In genomic region chr3:109356442-109357155, GRCh38 we compare ENCODE assay signal across 14 cellular contexts. TPM values are rescaled to one million over a fixed set of nuclear protein-coding genes. Genes with fewer than 3 reads are reported as not detected.
A peak's percentile ranks its signal among the peaks of the same experiment; 100 is the strongest.
DNase-seq lines count a peak whose midpoint lies in the region; ATAC-seq and TF ChIP-seq lines count a peak whose summit lies in the region.
"Had no signal": no experiment of that assay in that cellular context is flagged by ENCODE, and none has a peak within 500 bp of the region (broad histone marks: within the 10 kb centered on the region; RNA-seq: fewer than 3 reads in every experiment).

No MANE protein-coding gene starts in this region.

- H3K4me3 ChIP-seq in HUES64 (ENCODE audit: low read length) (peak overlapping the region; percentile 36), endodermal cell (ENCODE audit: low read length) (no peak overlapping the region)
- H3K4me3 ChIP-seq: Peyer's patch had no signal

- H3K36me3 ChIP-seq in HUES64 (ENCODE audit: insufficient read depth, low read length) (peaks cover 19% of the 10 kb centered on the region; the same call in 1 of the 2 replicates), endodermal cell (ENCODE audit: control insufficient read depth, insufficient read depth, low read length) (no peaks in the 10 kb centered on the region)
- H3K36me3 ChIP-seq: Peyer's patch had no signal

- H3K27me3 ChIP-seq in HUES64 (ENCODE audit: insufficient read depth, low read length): no peaks in the 10 kb centered on the region
- no peaks in the 10 kb centered on the region for H3K27me3 ChIP-seq in endodermal cell (ENCODE audit: control insufficient read depth, insufficient read depth, low read length, poor library complexity, severe bottlenecking)
- H3K27me3 ChIP-seq: Peyer's patch had no signal

- H3K4me1 Mint-ChIP-seq in endodermal cell (peaks cover 22% of the 10 kb centered on the region), osteocyte (ENCODE audit: unreplicated experiment) (no peaks in the 10 kb centered on the region)
- H3K4me1 Mint-ChIP-seq in activated naive CD8-positive, alpha-beta T cell treated with anti-CD3 and anti-CD28 coated beads, Interleukin-2, amount 50 U/mL, for 24 hours: no peaks in the 10 kb centered on the region

- H3K9me3 Mint-ChIP-seq in endodermal cell (no peaks in the 10 kb centered on the region), osteocyte (ENCODE audit: unreplicated experiment) (no peaks in the 10 kb centered on the region)
- no peaks in the 10 kb centered on the region for H3K9me3 Mint-ChIP-seq in activated naive CD8-positive, alpha-beta T cell treated with anti-CD3 and anti-CD28 coated beads, Interleukin-2, amount 50 U/mL, for 24 hours
- H3K9me3 Mint-ChIP-seq: CD8-positive, alpha-beta T cell had no signal

- peak; percentile 58 for DNase-seq in endodermal cell
- peak; percentile 23 for DNase-seq in left kidney (ENCODE audit: low read depth, low spot score)
- DNase-seq in osteocyte (ENCODE audit: extremely low spot score, unreplicated experiment): peak; percentile 13
- no peak for DNase-seq in activated naive CD8-positive, alpha-beta T cell treated with anti-CD3 and anti-CD28 coated beads, Interleukin-2, amount 50 U/mL, for 24 hours
- DNase-seq in NCI-H1694 (lab: John Stamatoyannopoulos, UW): no peak
- no peak for DNase-seq in effector CD4-positive, alpha-beta T cell
- DNase-seq: CD8-positive, alpha-beta T cell; HCEC 1CT; NCI-H1436 treated with DMSO at 0.1 percent for 48 hours; NCI-H226; Peyer's patch; SHP77 treated with DMSO at 0.1 percent for 48 hours had no signal

- H3K36me3 Mint-ChIP-seq in endodermal cell (ENCODE audit: low read depth): no peaks in the 10 kb centered on the region
- H3K36me3 Mint-ChIP-seq in osteocyte (ENCODE audit: unreplicated experiment): no peaks in the 10 kb centered on the region
- no peaks in the 10 kb centered on the region for H3K36me3 Mint-ChIP-seq in activated naive CD8-positive, alpha-beta T cell treated with anti-CD3 and anti-CD28 coated beads, Interleukin-2, amount 50 U/mL, for 24 hours (ENCODE audit: low read depth)
- H3K36me3 Mint-ChIP-seq: CD8-positive, alpha-beta T cell had no signal

- H3K4me1 ChIP-seq in HUES64 (ENCODE audit: insufficient read depth, low read length) (peaks cover 45% of the 10 kb centered on the region), endodermal cell (ENCODE audit: control insufficient read depth, insufficient read depth, low read length) (peaks cover 4% of the 10 kb centered on the region)
- H3K4me1 ChIP-seq: Peyer's patch had no signal

- no peak for ATAC-seq in activated naive CD8-positive, alpha-beta T cell treated with anti-CD3 and anti-CD28 coated beads, Interleukin-2, amount 50 U/mL, for 24 hours
- ATAC-seq: CD8-positive, alpha-beta T cell had no signal

- peak overlapping the region; percentile 53 for H3K9ac ChIP-seq in HUES64 (ENCODE audit: low read depth, low read length)
- no peak overlapping the region for H3K9ac ChIP-seq in endodermal cell (ENCODE audit: extremely low read depth, low read length, poor library complexity, severe bottlenecking)

- H3K27me3 Mint-ChIP-seq in endodermal cell (ENCODE audit: insufficient read depth): no peaks in the 10 kb centered on the region
- peaks cover 19% of the 10 kb centered on the region for H3K27me3 Mint-ChIP-seq in osteocyte (ENCODE audit: unreplicated experiment)
- H3K27me3 Mint-ChIP-seq in activated naive CD8-positive, alpha-beta T cell treated with anti-CD3 and anti-CD28 coated beads, Interleukin-2, amount 50 U/mL, for 24 hours: no peaks in the 10 kb centered on the region

- 8% methylated on average over 2 of the region's 3 CpGs for WGBS in HUES64
- WGBS in endodermal cell (ENCODE audit: insufficient coverage in 1 of 2, insufficient read length in 1 of 2), 2 experiments: 59 to 65% methylated on average over 3 of the region's 3 CpGs

- no peak for TF ChIP-seq CTCF in endodermal cell (conservative IDR thresholded peaks at IDR 0.05)
- TF ChIP-seq CTCF in osteocyte (IDR thresholded peaks at IDR 0.05): no peak

- H3K27ac ChIP-seq in HUES64 (ENCODE audit: low read depth, low read length): peak overlapping the region; percentile 97
- H3K27ac ChIP-seq in endodermal cell (ENCODE audit: low read depth, low read length): peak overlapping the region; percentile 80
- H3K27ac ChIP-seq: Peyer's patch had no signal

- H3K9me3 ChIP-seq in HUES64 (ENCODE audit: insufficient read depth, low read depth, low read length): no peaks in the 10 kb centered on the region
- H3K9me3 ChIP-seq in endodermal cell (ENCODE audit: control insufficient read depth, low read length): no peaks in the 10 kb centered on the region

- H3K27ac Mint-ChIP-seq in endodermal cell (peak overlapping the region; percentile 43), osteocyte (ENCODE audit: unreplicated experiment) (no peak overlapping the region)
- H3K27ac Mint-ChIP-seq in activated naive CD8-positive, alpha-beta T cell treated with anti-CD3 and anti-CD28 coated beads, Interleukin-2, amount 50 U/mL, for 24 hours: no peak overlapping the region
- H3K27ac Mint-ChIP-seq: CD8-positive, alpha-beta T cell had no signal

- peak overlapping the region; percentile 61 for H3K4me3 Mint-ChIP-seq in endodermal cell
- H3K4me3 Mint-ChIP-seq in osteocyte (ENCODE audit: unreplicated experiment): no peak overlapping the region
- H3K4me3 Mint-ChIP-seq in activated naive CD8-positive, alpha-beta T cell treated with anti-CD3 and anti-CD28 coated beads, Interleukin-2, amount 50 U/mL, for 24 hours: no peak overlapping the region
- H3K4me3 Mint-ChIP-seq: CD8-positive, alpha-beta T cell had no signal

RNA-seq across cellular contexts. Expression of gene DPPA4, which starts 19.3 kb away (rescaled TPM):
- polyA plus RNA-seq in HUES64 (2013, experiment 1 of 2): 424 TPM
- polyA plus RNA-seq in HUES64 (2013, experiment 2 of 2): 413 TPM
- total RNA-seq in endodermal cell: 100 to 1,000 TPM; 132 to 284 TPM
- polyA plus RNA-seq in endodermal cell (2013, experiment 1 of 2): 159 TPM
- polyA plus RNA-seq in endodermal cell (2013, experiment 2 of 2): 126 TPM
- total RNA-seq in osteocyte: 0.75 and 1.8 TPM in 2 replicates
- total RNA-seq: Peyer's patch had no signal
- polyA plus RNA-seq: BJ had no signal

RNA-seq across cellular contexts. Expression of gene DPPA2, which starts 40.3 kb away (rescaled TPM):
- 3.0 TPM for polyA plus RNA-seq in HUES64 (2013, experiment 1 of 2)
- polyA plus RNA-seq in HUES64 (2013, experiment 2 of 2): 3.8 TPM
- 1 to 10 TPM; 1.7 to 3.1 TPM for total RNA-seq in endodermal cell
- polyA plus RNA-seq in endodermal cell (2013, experiment 1 of 2): 1.3 TPM
- 1.4 TPM for polyA plus RNA-seq in endodermal cell (2013, experiment 2 of 2)
- total RNA-seq in osteocyte: not detected in 2 replicates
- total RNA-seq: CD8-positive, alpha-beta T cell; Peyer's patch had no signal
- polyA plus RNA-seq: BJ had no signal

Comparison
In these comparisons a context has a peak if more than half of its experiments do, and no peak if none do; other contexts are left out.
1. DNase-seq: peak in endodermal cell (single experiment), left kidney (single experiment) and osteocyte (single experiment); none in activated naive CD8-positive, alpha-beta T cell treated with anti-CD3 and anti-CD28 coated beads, Interleukin-2, amount 50 U/mL, for 24 hours (single experiment), NCI-H1694 (single experiment) and effector CD4-positive, alpha-beta T cell (single experiment).
2. RNA of gene DPPA4, which starts 19.3 kb away (total RNA-seq): 132 to 284 TPM in endodermal cell; 0.75 to 1.8 TPM in osteocyte; every median in the first group is over 10 times any median in the second.